2 cellular contexts compared by ENCODE assay signal in genomic region chr3:85228966-85229365, GRCh38.
TF ChIP-seq lines count a peak whose summit lies in the region.

No MANE protein-coding gene starts in this region.

TF ChIP-seq in H1, 55 proteins besides CTCF, POLR2A, EP300 and RAD21 (continued from another document):
- TF ChIP-seq RFX5 (IDR thresholded peaks at IDR 0.05; ENCODE audit: borderline replicate concordance, low read depth, low read length) (no peak), ASH2L (IDR thresholded peaks at IDR 0.05; ENCODE audit: low read length) (no peak), CHD1 (IDR thresholded peaks at IDR 0.05; ENCODE audit: low read depth, low read length) (no peak)

TF ChIP-seq in SK-N-SH treated with all-trans-retinoic acid at 6 μM for 48 hours, 23 proteins besides CTCF, POLR2A, EP300 and RAD21 (continued from another document):
- TF ChIP-seq, protein P1, sequence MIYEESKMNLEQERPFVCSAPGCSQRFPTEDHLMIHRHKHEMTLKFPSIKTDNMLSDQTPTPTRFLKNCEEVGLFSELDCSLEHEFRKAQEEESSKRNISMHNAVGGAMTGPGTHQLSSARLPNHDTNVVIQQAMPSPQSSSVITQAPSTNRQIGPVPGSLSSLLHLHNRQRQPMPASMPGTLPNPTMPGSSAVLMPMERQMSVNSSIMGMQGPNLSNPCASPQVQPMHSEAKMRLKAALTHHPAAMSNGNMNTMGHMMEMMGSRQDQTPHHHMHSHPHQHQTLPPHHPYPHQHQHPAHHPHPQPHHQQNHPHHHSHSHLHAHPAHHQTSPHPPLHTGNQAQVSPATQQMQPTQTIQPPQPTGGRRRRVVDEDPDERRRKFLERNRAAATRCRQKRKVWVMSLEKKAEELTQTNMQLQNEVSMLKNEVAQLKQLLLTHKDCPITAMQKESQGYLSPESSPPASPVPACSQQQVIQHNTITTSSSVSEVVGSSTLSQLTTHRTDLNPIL (CRISPR knock-in tag; IDR thresholded peaks at IDR 0.05; ENCODE audit: low read depth) = no peak
- TF ChIP-seq ZNF8 (CRISPR knock-in tag; IDR thresholded peaks at IDR 0.05) = no peak
- TF ChIP-seq ZNF70 (CRISPR knock-in tag; IDR thresholded peaks at IDR 0.05) = no peak
- TF ChIP-seq GLIS3 (CRISPR knock-in tag; IDR thresholded peaks at IDR 0.05) = no peak
- no peak for TF ChIP-seq SNAI2 (CRISPR knock-in tag; IDR thresholded peaks at IDR 0.05)
- TF ChIP-seq RARB (CRISPR knock-in tag; IDR thresholded peaks at IDR 0.05) = no peak
- no peak for TF ChIP-seq POU6F1 (CRISPR knock-in tag; IDR thresholded peaks at IDR 0.05; ENCODE audit: borderline replicate concordance, low read depth)
- TF ChIP-seq ARNTL (CRISPR knock-in tag; IDR thresholded peaks at IDR 0.05; ENCODE audit: borderline replicate concordance, low read depth) = no peak
- TF ChIP-seq PATZ1 (CRISPR knock-in tag; IDR thresholded peaks at IDR 0.05; ENCODE audit: borderline replicate concordance) = no peak
- TF ChIP-seq ISL1 (CRISPR knock-in tag; IDR thresholded peaks at IDR 0.05) = no peak
- no peak for TF ChIP-seq ZNF565 (CRISPR knock-in tag; conservative IDR thresholded peaks at IDR 0.05; ENCODE audit: low read depth)
- no peak for TF ChIP-seq ESRRG (CRISPR knock-in tag; IDR thresholded peaks at IDR 0.05)
- TF ChIP-seq ZC3H10 (CRISPR knock-in tag; IDR thresholded peaks at IDR 0.05) = no peak
- no peak for TF ChIP-seq OSR1 (CRISPR knock-in tag; IDR thresholded peaks at IDR 0.05)
